15 cellular contexts compared by ENCODE assay signal in genomic region chr20:57581202-57582028, GRCh38. TPM values are rescaled to one million over a fixed set of nuclear protein-coding genes. Genes with fewer than 3 reads are reported as not detected.
DNase-seq lines count a peak whose midpoint lies in the region; ATAC-seq and TF ChIP-seq lines count a peak whose summit lies in the region.
"Had no signal": no experiment of that assay in that cellular context is flagged by ENCODE, and none has a peak within 500 bp of the region (broad histone marks: within the 10 kb centered on the region; RNA-seq: fewer than 3 reads in every experiment).

No MANE protein-coding gene starts in this region.

- H3K27ac Mint-ChIP-seq in osteocyte (ENCODE audit: unreplicated experiment): peak overlapping the region; percentile 90
- H3K27ac Mint-ChIP-seq: effector memory CD8-positive, alpha-beta T cell had no signal

- peaks cover 22% of the 10 kb centered on the region for H3K4me1 Mint-ChIP-seq in osteocyte (ENCODE audit: unreplicated experiment)

- H3K4me1 ChIP-seq in right atrium auricular region: no peaks in the 10 kb centered on the region
- no peaks in the 10 kb centered on the region for H3K4me1 ChIP-seq in breast epithelium

- H3K27ac ChIP-seq in right atrium auricular region: no peak overlapping the region
- peak overlapping the region in 1 of 2 donors; percentile 63 for H3K27ac ChIP-seq in breast epithelium

- no peak for TF ChIP-seq POLR2A in breast epithelium (IDR thresholded peaks at IDR 0.05)

- DNase-seq in Right ventricle myocardium inferior (ENCODE audit: missing footprints) (no peak), right atrium auricular region (ENCODE audit: low spot score) (no peak), left cardiac atrium (no peak), osteocyte (ENCODE audit: extremely low spot score, unreplicated experiment) (no peak), breast epithelium (ENCODE audit: low spot score in 2 of 2) (no peak), hippocampal formation (lab: John Stamatoyannopoulos, UW) (no peak)
- no peak for DNase-seq in stimulated activated CD4-positive, alpha-beta T cell treated with anti-CD3 and anti-CD28 coated beads, Interleukin-4, amount 100 ng/mL, for 1 hour
- DNase-seq: 8988T; activated T-cell treated with anti-CD3 and anti-CD28 coated beads, Interleukin-2, amount 50 U/mL, for 4 hours; COR-L47; effector memory CD8-positive, alpha-beta T cell; mammary epithelial cell had no signal

- no peaks in the 10 kb centered on the region for H3K36me3 Mint-ChIP-seq in osteocyte (ENCODE audit: unreplicated experiment)

- H3K9me3 Mint-ChIP-seq in osteocyte (ENCODE audit: unreplicated experiment): no peaks in the 10 kb centered on the region
- H3K9me3 Mint-ChIP-seq: activated T-cell treated with anti-CD3 and anti-CD28 coated beads, Interleukin-2, amount 50 U/mL, for 4 hours; effector memory CD8-positive, alpha-beta T cell had no signal

- H3K4me3 ChIP-seq in right atrium auricular region (no peak overlapping the region), breast epithelium (no peak overlapping the region)
- H3K4me3 ChIP-seq: heart left ventricle had no signal

- TF ChIP-seq CTCF in right atrium auricular region (IDR thresholded peaks at IDR 0.05): no peak
- no peak for TF ChIP-seq CTCF in osteocyte (IDR thresholded peaks at IDR 0.05)
- TF ChIP-seq CTCF in breast epithelium (IDR thresholded peaks at IDR 0.05): no peak

- H3K27me3 ChIP-seq in right atrium auricular region: no peaks in the 10 kb centered on the region
- peaks cover 0 to 68% of the 10 kb centered on the region in 2 donors for H3K27me3 ChIP-seq in breast epithelium

- no peak overlapping the region for H3K4me3 Mint-ChIP-seq in osteocyte (ENCODE audit: unreplicated experiment)
- H3K4me3 Mint-ChIP-seq: activated T-cell treated with anti-CD3 and anti-CD28 coated beads, Interleukin-2, amount 50 U/mL, for 4 hours; effector memory CD8-positive, alpha-beta T cell had no signal

- peaks cover 4% of the 10 kb centered on the region for H3K27me3 Mint-ChIP-seq in osteocyte (ENCODE audit: unreplicated experiment)

- H3K9me3 ChIP-seq in right atrium auricular region: no peaks in the 10 kb centered on the region
- H3K9me3 ChIP-seq in breast epithelium: no peaks in the 10 kb centered on the region
- H3K9me3 ChIP-seq: heart left ventricle had no signal

- ATAC-seq in Right ventricle myocardium inferior: peak; percentile 29
- ATAC-seq in left cardiac atrium: peak; percentile 25 to 67
- ATAC-seq in GM19463 (IDR thresholded peaks at IDR 0.05; ENCODE audit: unreplicated experiment): no peak
- ATAC-seq: activated T-cell treated with anti-CD3 and anti-CD28 coated beads, Interleukin-2, amount 50 U/mL, for 4 hours; effector memory CD8-positive, alpha-beta T cell had no signal

- no peaks in the 10 kb centered on the region for H3K36me3 ChIP-seq in right atrium auricular region
- H3K36me3 ChIP-seq in breast epithelium: no peaks in the 10 kb centered on the region
- H3K36me3 ChIP-seq: heart left ventricle had no signal

- intact Hi-C loops in Right ventricle myocardium inferior (cut with DNase I) (no loop called here), left cardiac atrium (cut with DNase I) (no loop called here), breast epithelium (cut with DNase I; ENCODE audit: low total_unique reads) (no loop called here)

RNA-seq across cellular contexts. Expression of gene PCK1, which starts 20.5 kb away (rescaled TPM):
- 4.4 TPM for total RNA-seq in Right ventricle myocardium inferior
- total RNA-seq in right atrium auricular region: 1 to 10 TPM in 1 of 2 donors, under 1 TPM in 1; 0.52 to 4.7 TPM
- total RNA-seq in left cardiac atrium: 10 to 100 TPM; 21.6 to 72.2 TPM
- not detected in 2 replicates for total RNA-seq in osteocyte
- total RNA-seq in breast epithelium: 100 to 1,000 TPM in 1 of 3 donors, 10 to 100 TPM in 2; 27.2 to 252 (median 29.3) TPM
- total RNA-seq: HT1080, mammary epithelial cell had no signal

RNA-seq across cellular contexts. Expression of gene ZBP1, which starts 38.8 kb away (rescaled TPM):
- total RNA-seq in Right ventricle myocardium inferior (0.22 TPM), right atrium auricular region (not detected), left cardiac atrium (under 1 TPM in 1 of 2 donors, not detected in 1; 0.47 TPM), osteocyte (not detected in 2 replicates), breast epithelium (1 to 10 TPM in 1 of 3 donors, under 1 TPM in 1, not detected in 1; 0.73 to 2.4 TPM)
- total RNA-seq: HT1080, mammary epithelial cell had no signal

RNA-seq across cellular contexts. Expression of gene CTCFL, which starts 56.5 kb away (rescaled TPM):
- total RNA-seq in Right ventricle myocardium inferior (not detected), right atrium auricular region (not detected), left cardiac atrium (not detected), osteocyte (not detected in 2 replicates), breast epithelium (not detected)
- total RNA-seq: heart left ventricle, HT1080, mammary epithelial cell had no signal
